Comparison of ENCODE assay signal across 8 cellular contexts in the genomic region with DNA sequence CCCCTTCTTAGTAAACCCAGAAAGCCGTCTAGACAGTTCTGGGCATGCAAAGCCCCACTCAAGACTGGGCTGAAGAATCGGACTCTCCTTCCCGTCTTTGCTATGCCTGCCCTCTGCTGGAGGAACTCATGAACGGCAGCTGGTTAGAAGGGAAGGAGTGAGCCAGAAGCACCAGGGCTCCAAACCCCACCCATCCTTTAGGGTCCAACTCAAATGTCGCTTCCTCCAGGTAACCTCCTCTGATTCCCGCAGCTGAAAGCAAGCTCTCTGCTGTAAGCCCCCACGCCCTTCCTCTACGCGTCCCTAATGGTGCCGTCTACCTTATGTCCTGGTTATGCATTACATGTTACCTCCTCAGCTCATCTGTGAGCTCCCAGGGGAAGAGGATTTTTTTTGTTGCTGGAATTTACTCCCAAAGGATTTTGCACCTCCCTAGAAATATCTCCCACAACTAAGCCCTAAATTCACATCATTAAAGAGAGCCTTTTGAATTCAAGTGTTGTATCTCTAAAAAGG. TPM values are rescaled to one million over a fixed set of nuclear protein-coding genes. Genes with fewer than 3 reads are reported as not detected.
DNase-seq lines count a peak whose midpoint lies in the region; ATAC-seq, FAIRE-seq and TF ChIP-seq lines count a peak whose summit lies in the region.

No MANE protein-coding gene starts in this region.

- no peak for TF ChIP-seq POLR2A in GM12892 (IDR thresholded peaks at IDR 0.05; ENCODE audit: low read depth, low read length)

- H3K27ac ChIP-seq in effector memory CD4-positive, alpha-beta T cell (ENCODE audit: insufficient read depth, low read length, poor library complexity, severe bottlenecking), result no peak overlapping the region

- ATAC-seq in memory B cell (ENCODE audit: low read depth), result peak; percentile 97
- ATAC-seq in GM18870 (IDR thresholded peaks at IDR 0.05; ENCODE audit: unreplicated experiment), result no peak

- DNase-seq in GM12892 (ENCODE audit: insufficient read length), result peak; percentile 62
- peak; percentile 75 for DNase-seq in HS-27A (ENCODE audit: low read depth)
- DNase-seq in NCI-H82 (lab: John Stamatoyannopoulos, UW), result peak; percentile 92
- peak; percentile 77 for DNase-seq in activated CD4-positive, alpha-beta memory T cell treated with anti-CD3 and anti-CD28 coated beads, Interleukin-2, amount 10 ng/mL, durations not matched to agents 7 days and 5 days
- DNase-seq in effector memory CD4-positive, alpha-beta T cell, result peak; percentile 40 to 51 (median 49)
- DNase-seq in memory B cell (ENCODE audit: low spot score in 2 of 2), result peak; percentile 77
- DNase-seq in stimulated activated CD8-positive, alpha-beta memory T cell treated with anti-CD3 and anti-CD28 coated beads, Interleukin-15, amount 100 ng/mL, for 4 hours (ENCODE audit: low read depth in 2 of 2), result peak; percentile 35 to 61

- CTCF ChIA-PET in activated CD4-positive, alpha-beta memory T cell treated with anti-CD3 and anti-CD28 coated beads, Interleukin-2, amount 10 ng/mL, durations not matched to agents 7 days and 5 days (lab: Charles Lee), result interaction anchor here (0.5 to 8.5 kb wide), 22 partner anchors 9 to 1299 kb away, joined by 3 to 192 read pairs (median 4); partner anchors contain the start of gene SLC4A8

- peaks cover 6% of the 10 kb centered on the region for H3K4me1 Mint-ChIP-seq in activated CD4-positive, alpha-beta memory T cell treated with anti-CD3 and anti-CD28 coated beads, Interleukin-2, amount 10 ng/mL, durations not matched to agents 7 days and 5 days
- peaks cover 6% of the 10 kb centered on the region for H3K4me1 Mint-ChIP-seq in memory B cell

- no peak overlapping the region for H3K4me3 ChIP-seq in effector memory CD4-positive, alpha-beta T cell (ENCODE audit: insufficient read depth, low read depth, low read length, poor library complexity, severe bottlenecking)

- no peaks in the 10 kb centered on the region for H3K36me3 Mint-ChIP-seq in activated CD4-positive, alpha-beta memory T cell treated with anti-CD3 and anti-CD28 coated beads, Interleukin-2, amount 10 ng/mL, durations not matched to agents 7 days and 5 days (ENCODE audit: low read depth)
- no peaks in the 10 kb centered on the region for H3K36me3 Mint-ChIP-seq in memory B cell

- no peaks in the 10 kb centered on the region for H3K36me3 ChIP-seq in effector memory CD4-positive, alpha-beta T cell (ENCODE audit: control insufficient read depth, insufficient read depth, low read length)

- peak; percentile 95 for FAIRE-seq in GM12892 (lab: Jason Lieb, UNC)

- POLR2A ChIA-PET in activated CD4-positive, alpha-beta memory T cell treated with anti-CD3 and anti-CD28 coated beads, Interleukin-2, amount 10 ng/mL, durations not matched to agents 7 days and 5 days (lab: Charles Lee), result interaction anchor here (1.0 to 1.6 kb wide), 2 partner anchors 108 to 111 kb away, joined by 3 to 7 read pairs; partner anchors contain the start of gene SLC4A8

- no peaks in the 10 kb centered on the region for H3K4me1 ChIP-seq in effector memory CD4-positive, alpha-beta T cell (ENCODE audit: control insufficient read depth, insufficient read depth, low read length, poor library complexity, severe bottlenecking)

- peaks cover 32% of the 10 kb centered on the region for H3K27me3 Mint-ChIP-seq in activated CD4-positive, alpha-beta memory T cell treated with anti-CD3 and anti-CD28 coated beads, Interleukin-2, amount 10 ng/mL, durations not matched to agents 7 days and 5 days
- H3K27me3 Mint-ChIP-seq in memory B cell, result peaks cover 24% of the 10 kb centered on the region

- H3K4me3 Mint-ChIP-seq in activated CD4-positive, alpha-beta memory T cell treated with anti-CD3 and anti-CD28 coated beads, Interleukin-2, amount 10 ng/mL, durations not matched to agents 7 days and 5 days, result no peak overlapping the region
- no peak overlapping the region for H3K4me3 Mint-ChIP-seq in memory B cell

- no peaks in the 10 kb centered on the region for H3K9me3 Mint-ChIP-seq in activated CD4-positive, alpha-beta memory T cell treated with anti-CD3 and anti-CD28 coated beads, Interleukin-2, amount 10 ng/mL, durations not matched to agents 7 days and 5 days
- H3K9me3 Mint-ChIP-seq in memory B cell, result no peaks in the 10 kb centered on the region

- H3K27me3 ChIP-seq in effector memory CD4-positive, alpha-beta T cell (replicated peaks; ENCODE audit: control insufficient read depth, insufficient read depth, low read length, poor library complexity, severe bottlenecking), result no peaks in the 10 kb centered on the region

- H3K27ac Mint-ChIP-seq in activated CD4-positive, alpha-beta memory T cell treated with anti-CD3 and anti-CD28 coated beads, Interleukin-2, amount 10 ng/mL, durations not matched to agents 7 days and 5 days, result no peak overlapping the region
- no peak overlapping the region for H3K27ac Mint-ChIP-seq in memory B cell

- no peaks in the 10 kb centered on the region for H3K9me3 ChIP-seq in effector memory CD4-positive, alpha-beta T cell (ENCODE audit: control insufficient read depth, low read length)

RNA-seq across cellular contexts. Expression of gene SCN8A, which starts 59.0 kb away (rescaled TPM):
- 0.21 TPM for polyA plus RNA-seq in GM12892 (2012; ENCODE audit: missing spikeins)
- total RNA-seq in activated CD4-positive, alpha-beta memory T cell treated with anti-CD3 and anti-CD28 coated beads, Interleukin-2, amount 10 ng/mL, durations not matched to agents 7 days and 5 days, result under 1 TPM; 0.33 to 0.58 TPM
